Comparison of ENCODE assay signal across 6 cellular contexts in genomic region chr11:308740-309557, GRCh38. TPM values are rescaled to one million over a fixed set of nuclear protein-coding genes. Genes with fewer than 3 reads are reported as not detected.
A peak's percentile ranks its signal among the peaks of the same experiment; 100 is the strongest.
DNase-seq lines count a peak whose midpoint lies in the region; TF ChIP-seq lines count a peak whose summit lies in the region.
"Not testable (repeated sequence)": the region's sequence is repeated elsewhere in the genome, so short reads cannot be mapped to it uniquely, and the experiment has no call there.

No MANE protein-coding gene starts in this region.

- not testable (repeated sequence) for H3K36me3 ChIP-seq in cardiac muscle cell; thymus (ENCODE audit: control insufficient read depth, insufficient read depth)

- 69% methylated on average over 22 of the region's 22 CpGs for WGBS in thymus

- H3K36me3 Mint-ChIP-seq in T-helper 2 cell treated with Interferon-gamma antibody and Interleukin-4, amounts not matched to agents 5 μg/mL and 100 μg/mL, for 36 hours (ENCODE audit: low read depth), result peaks cover 26% of the 10 kb centered on the region
- H3K36me3 Mint-ChIP-seq in brain; neural crest cell (ENCODE audit: low read depth): not testable (repeated sequence)

- H3K27ac ChIP-seq in cardiac muscle cell (peak overlapping the region; percentile 87), thymus (ENCODE audit: low read depth) (peak overlapping the region; percentile 78)

- peaks cover 43% of the 10 kb centered on the region for H3K4me1 Mint-ChIP-seq in T-helper 2 cell treated with Interferon-gamma antibody and Interleukin-4, amounts not matched to agents 5 μg/mL and 100 μg/mL, for 36 hours (ENCODE audit: low read depth)
- H3K4me1 Mint-ChIP-seq in brain (peaks cover 57% of the 10 kb centered on the region), neural crest cell (peaks cover 55% of the 10 kb centered on the region)

- peak overlapping the region; percentile 93 for H3K4me3 Mint-ChIP-seq in T-helper 2 cell treated with Interferon-gamma antibody and Interleukin-4, amounts not matched to agents 5 μg/mL and 100 μg/mL, for 36 hours
- peak overlapping the region; percentile 82 to 91 (median 86) for H3K4me3 Mint-ChIP-seq in brain
- H3K4me3 Mint-ChIP-seq in neural crest cell, result peak overlapping the region; percentile 94

- not testable (repeated sequence) for H3K27me3 ChIP-seq in cardiac muscle cell; thymus (ENCODE audit: control insufficient read depth, insufficient read depth)

- not testable (repeated sequence) for H3K9me3 Mint-ChIP-seq in T-helper 2 cell treated with Interferon-gamma antibody and Interleukin-4, amounts not matched to agents 5 μg/mL and 100 μg/mL, for 36 hours; brain; neural crest cell

- H3K27ac Mint-ChIP-seq in T-helper 2 cell treated with Interferon-gamma antibody and Interleukin-4, amounts not matched to agents 5 μg/mL and 100 μg/mL, for 36 hours, result peak overlapping the region; percentile 95
- peak overlapping the region; percentile 72 to 94 (median 78) for H3K27ac Mint-ChIP-seq in brain
- not testable (repeated sequence) for H3K27ac Mint-ChIP-seq in neural crest cell (ENCODE audit: unreplicated experiment)

- peak overlapping the region; percentile 44 for H3K4me3 ChIP-seq in GM12864 (ENCODE audit: low read depth, low read length)
- not testable (repeated sequence) for H3K4me3 ChIP-seq in cardiac muscle cell
- peak overlapping the region; percentile 47 for H3K4me3 ChIP-seq in thymus (ENCODE audit: low read length)

- not testable (repeated sequence) for TF ChIP-seq CTCF in GM12864 (IDR thresholded peaks at IDR 0.05; ENCODE audit: low read depth, low read length, missing control alignments); brain (conservative IDR thresholded peaks at IDR 0.05); cardiac muscle cell (IDR thresholded peaks at IDR 0.05; ENCODE audit: low read depth, low read length); neural crest cell (conservative IDR thresholded peaks at IDR 0.05)

- H3K4me1 ChIP-seq in cardiac muscle cell (ENCODE audit: low read depth), result peaks cover 27% of the 10 kb centered on the region
- H3K4me1 ChIP-seq in thymus (ENCODE audit: control insufficient read depth, insufficient read depth, low read length), result peaks cover 18% of the 10 kb centered on the region

- H3K27me3 Mint-ChIP-seq in T-helper 2 cell treated with Interferon-gamma antibody and Interleukin-4, amounts not matched to agents 5 μg/mL and 100 μg/mL, for 36 hours (ENCODE audit: low read depth), result not testable (repeated sequence)
- peaks cover 19% of the 10 kb centered on the region for H3K27me3 Mint-ChIP-seq in brain
- peaks cover 31% of the 10 kb centered on the region for H3K27me3 Mint-ChIP-seq in neural crest cell (ENCODE audit: low read depth)

- DNase-seq in GM12864 (ENCODE audit: low read depth); T-helper 2 cell treated with Interferon-gamma antibody and Interleukin-4, amounts not matched to agents 5 μg/mL and 100 μg/mL, for 36 hours (ENCODE audit: low spot score); neural crest cell (ENCODE audit: low read depth, low spot score): not testable (repeated sequence)
- DNase-seq in cardiac muscle cell (ENCODE audit: low read depth in 1 of 2, low spot score in 1 of 2), result peak in 1 of 2 donors; percentile 8

- H3K9me3 ChIP-seq in cardiac muscle cell (ENCODE audit: low read depth); thymus (ENCODE audit: control insufficient read depth): not testable (repeated sequence)

RNA-seq across cellular contexts. Expression of gene IFITM2, which starts 1.3 kb away (rescaled TPM):
- 126 TPM for polyA plus RNA-seq in brain (ENCODE audit: insufficient read depth, low read depth, low replicate concordance)
- 71.6 and 84.8 TPM in 2 replicates for total RNA-seq in cardiac muscle cell
- polyA plus RNA-seq in cardiac muscle cell, result 267 and 368 TPM in 2 replicates
- 55.0 and 67.2 TPM in 2 replicates for total RNA-seq in neural crest cell
- polyA plus RNA-seq in thymus, result 467 TPM

RNA-seq across cellular contexts. Expression of gene IFITM1, which starts 4.9 kb away (rescaled TPM):
- 147 TPM for polyA plus RNA-seq in brain (ENCODE audit: insufficient read depth, low read depth, low replicate concordance)
- total RNA-seq in cardiac muscle cell, result 47.2 and 68.9 TPM in 2 replicates
- polyA plus RNA-seq in cardiac muscle cell, result 74.3 and 154 TPM in 2 replicates
- 2.0 and 2.3 TPM in 2 replicates for total RNA-seq in neural crest cell
- polyA plus RNA-seq in thymus, result 463 TPM

RNA-seq across cellular contexts. Expression of gene IFITM5, which starts 9.6 kb away (rescaled TPM):
- not detected for polyA plus RNA-seq in brain (ENCODE audit: insufficient read depth, low read depth, low replicate concordance)
- total RNA-seq in cardiac muscle cell, result not detected in 2 replicates
- 0.41 TPM in 1 of 2 replicates, not detected in the other for polyA plus RNA-seq in cardiac muscle cell
- total RNA-seq in neural crest cell, result not detected in 2 replicates
- polyA plus RNA-seq in thymus, result 0.25 TPM

RNA-seq across cellular contexts. Expression of gene IFITM3, which starts 11.7 kb away (rescaled TPM):
- polyA plus RNA-seq in brain (ENCODE audit: insufficient read depth, low read depth, low replicate concordance) (304 TPM), cardiac muscle cell (498 and 585 TPM in 2 replicates), thymus (636 TPM)
- total RNA-seq in cardiac muscle cell (108 and 137 TPM in 2 replicates), neural crest cell (156 and 165 TPM in 2 replicates)

RNA-seq across cellular contexts. Expression of gene PGGHG, which starts 20.0 kb away (rescaled TPM):
- polyA plus RNA-seq in brain (ENCODE audit: insufficient read depth, low read depth, low replicate concordance) (1.0 TPM), cardiac muscle cell (33.1 and 42.4 TPM in 2 replicates), thymus (900 TPM)
- total RNA-seq in cardiac muscle cell (29.9 and 88.7 TPM in 2 replicates), neural crest cell (23.2 and 25.1 TPM in 2 replicates)
